15 cellular contexts compared by ENCODE assay signal in genomic region chr1:201397675-201398074, GRCh38. TPM values are rescaled to one million over a fixed set of nuclear protein-coding genes. Genes with fewer than 3 reads are reported as not detected.
DNase-seq lines count a peak whose midpoint lies in the region; TF ChIP-seq lines count a peak whose summit lies in the region.
"Had no signal": no experiment of that assay in that cellular context is flagged by ENCODE, and none has a peak within 500 bp of the region (broad histone marks: within the 10 kb centered on the region; RNA-seq: fewer than 3 reads in every experiment).

No MANE protein-coding gene starts in this region.

- H2BK15ac ChIP-seq in neuronal stem cell (ENCODE audit: low read length), result no peak overlapping the region

- no CpG with 5 or more reads among the region's 2 CpGs for WGBS in neuronal stem cell (ENCODE audit: extremely low coverage in 2 of 2, insufficient read length in 2 of 2, insufficient replicate concordance in 1 of 2), 2 donors

- H2BK5ac ChIP-seq in neuronal stem cell (ENCODE audit: low read length), result no peak overlapping the region

- H3K79me1 ChIP-seq in neuronal stem cell (ENCODE audit: low read depth, low read length), result no peaks in the 10 kb centered on the region

- peak overlapping the region; percentile 67 for H2AK5ac ChIP-seq in neuronal stem cell (ENCODE audit: low read depth, low read length)

- no peak overlapping the region for H2AFZ ChIP-seq in neuronal stem cell (ENCODE audit: low read length)

- no peak for TF ChIP-seq CTCF in C4-2B (conservative IDR thresholded peaks at IDR 0.05)

- H3K27me3 ChIP-seq in SJCRH30 (no peaks in the 10 kb centered on the region), neuronal stem cell (ENCODE audit: control insufficient read depth in 3 of 3, insufficient read depth in 3 of 3, low read depth in 1 of 3, low read length in 3 of 3) (peaks cover 10 to 92% (median 36%) of the 10 kb centered on the region in 3 experiments)

- no peak overlapping the region for H4K91ac ChIP-seq in neuronal stem cell (ENCODE audit: low read depth, low read length, poor library complexity)

- H3K18ac ChIP-seq in neuronal stem cell (ENCODE audit: low read length), result no peak overlapping the region

- H2BK12ac ChIP-seq in neuronal stem cell (ENCODE audit: low read length), result no peak overlapping the region

- H3K9ac ChIP-seq in neuronal stem cell (ENCODE audit: low read depth, low read length, poor library complexity), result no peak overlapping the region

- no peak overlapping the region for H4K8ac ChIP-seq in neuronal stem cell (ENCODE audit: low read depth, low read length)

- no peak overlapping the region for H3K23ac ChIP-seq in neuronal stem cell (ENCODE audit: low read depth, low read length, poor library complexity)

- peaks cover 43% of the 10 kb centered on the region for H3K4me1 ChIP-seq in SJCRH30
- H3K4me1 ChIP-seq in neuronal stem cell (ENCODE audit: control insufficient read depth in 2 of 2, insufficient read depth in 1 of 2, low read depth in 1 of 2, low read length in 2 of 2), result no peaks in the 10 kb centered on the region

- H3K36me3 ChIP-seq in SJCRH30, result no peaks in the 10 kb centered on the region
- no peaks in the 10 kb centered on the region for H3K36me3 ChIP-seq in neuronal stem cell (replicated peaks in 1 of 2; ENCODE audit: control insufficient read depth in 2 of 2, insufficient read depth in 2 of 2, low read length in 2 of 2)
- H3K36me3 ChIP-seq: spleen had no signal

- DNase-seq in SJCRH30 (no peak), glomerular visceral epithelial cell (ENCODE audit: extremely low spot score) (peak; percentile 49), neuronal stem cell (ENCODE audit: low spot score) (no peak), NCI-H2227 (lab: John Stamatoyannopoulos, UW; ENCODE audit: unreplicated experiment) (no peak), NCI-H187 (lab: John Stamatoyannopoulos, UW) (no peak), DMS153 (lab: John Stamatoyannopoulos, UW) (no peak)
- DNase-seq in effector CD8-positive, alpha-beta T cell (lab: John Stamatoyannopoulos, UW), result no peak
- DNase-seq: foreskin melanocyte, NCI-H1436, NCI-H524, spleen had no signal

- H3K9me3 ChIP-seq in SJCRH30 (replicated peaks) (no peaks in the 10 kb centered on the region), neuronal stem cell (replicated peaks in 1 of 2; ENCODE audit: control insufficient read depth in 2 of 2, insufficient read depth in 1 of 2, low read depth in 1 of 2, low read length in 2 of 2) (no peaks in the 10 kb centered on the region)
- H3K9me3 ChIP-seq: spleen had no signal

- peak overlapping the region; percentile 73 for H3K14ac ChIP-seq in neuronal stem cell (ENCODE audit: low read length)

- H3K27ac ChIP-seq in C4-2B, result peak overlapping the region; percentile 93
- H3K27ac ChIP-seq in SJCRH30, result peak overlapping the region; percentile 77
- H3K27ac ChIP-seq in neuronal stem cell (replicated peaks; ENCODE audit: low read length), result no peak overlapping the region
- H3K27ac ChIP-seq: spleen had no signal

- no peak overlapping the region for H3K4ac ChIP-seq in neuronal stem cell (ENCODE audit: low read length)

- no peak overlapping the region for H2BK120ac ChIP-seq in neuronal stem cell (ENCODE audit: low read depth, low read length)

- no peak overlapping the region for H3K4me3 ChIP-seq in SJCRH30
- H3K4me3 ChIP-seq in neuronal stem cell (ENCODE audit: low read length in 2 of 2), result no peak overlapping the region
- H3K4me3 ChIP-seq: spleen had no signal

- no peak overlapping the region for H3K4me2 ChIP-seq in neuronal stem cell (ENCODE audit: insufficient read depth, low read length, poor library complexity, severe bottlenecking)

RNA-seq across cellular contexts. Expression of gene LAD1, which starts 1.4 kb away (rescaled TPM):
- 1.1 and 2.9 TPM in 2 replicates for total RNA-seq in SJCRH30 (2014; rRNA removed; shearing (Covaris generic))
- polyA plus RNA-seq in neuronal stem cell (2013, experiment 1 of 2), result 0.86 TPM
- 0.86 TPM for polyA plus RNA-seq in neuronal stem cell (2013, experiment 2 of 2)
- total RNA-seq: natural killer cell treated with Interleukin-12 subunit alpha and Interleukin-12 subunit beta and Interleukin-15 and Interleukin-18, amount 100 ng/mL, for 72 hours; RPMI7951 had no signal
- polyA plus RNA-seq: IgD-negative memory B cell had no signal

RNA-seq across cellular contexts. Expression of gene TNNT2, which starts 20.2 kb away (rescaled TPM):
- 74.9 and 90.0 TPM in 2 replicates for total RNA-seq in SJCRH30 (2014; rRNA removed; shearing (Covaris generic))
- 8.6 TPM for polyA plus RNA-seq in neuronal stem cell (2013, experiment 1 of 2)
- 10.2 TPM for polyA plus RNA-seq in neuronal stem cell (2013, experiment 2 of 2)
- total RNA-seq: natural killer cell treated with Interleukin-12 subunit alpha and Interleukin-12 subunit beta and Interleukin-15 and Interleukin-18, amount 100 ng/mL, for 72 hours; RPMI7951 had no signal
- polyA plus RNA-seq: IgD-negative memory B cell had no signal

RNA-seq across cellular contexts. Expression of gene TNNI1, which starts 23.9 kb away (rescaled TPM):
- total RNA-seq in SJCRH30 (2014; rRNA removed; shearing (Covaris generic)), result 230 and 281 TPM in 2 replicates
- polyA plus RNA-seq in neuronal stem cell (2013, experiment 1 of 2), result 3.6 TPM
- polyA plus RNA-seq in neuronal stem cell (2013, experiment 2 of 2), result 3.4 TPM
- total RNA-seq: natural killer cell treated with Interleukin-12 subunit alpha and Interleukin-12 subunit beta and Interleukin-15 and Interleukin-18, amount 100 ng/mL, for 72 hours; spleen had no signal
- polyA plus RNA-seq: IgD-negative memory B cell had no signal
